ENCODE assay signal across 13 cellular contexts in the genomic region with DNA sequence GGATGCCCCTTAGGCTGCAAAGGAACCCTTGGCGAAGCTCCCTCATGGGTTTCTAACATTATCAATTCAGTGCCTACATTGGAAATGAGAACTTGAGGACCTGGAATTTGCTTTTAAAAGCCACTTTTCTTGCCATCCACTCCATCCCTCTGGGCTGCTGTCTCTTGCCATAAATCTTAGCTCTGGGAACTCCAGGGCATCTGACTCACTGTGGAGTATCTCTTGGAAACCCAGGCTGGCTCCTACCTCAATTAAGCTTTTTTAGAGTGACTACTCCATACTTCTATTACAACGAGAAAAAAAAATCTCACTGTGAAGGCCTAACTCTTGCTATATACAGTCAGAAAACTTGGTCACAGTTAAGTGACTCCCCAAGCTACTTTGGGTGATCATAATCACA.
"Had no signal": no experiment of that assay in that cellular context is flagged by ENCODE, and none has a peak within 500 bp of the region (broad histone marks: within the 10 kb centered on the region; RNA-seq: fewer than 3 reads in every experiment).

No MANE protein-coding gene starts in this region.

- H3K27ac ChIP-seq: colonic mucosa, esophagus squamous epithelium, gastrocnemius medialis, pancreas, upper lobe of left lung had no signal

- H3K4me3 ChIP-seq: colonic mucosa, esophagus squamous epithelium, gastrocnemius medialis, pancreas, upper lobe of left lung had no signal

- DNase-seq: activated CD4-positive, alpha-beta T cell treated with anti-CD3 and anti-CD28 coated beads for 4 hours; activated CD8-positive, alpha-beta memory T cell treated with anti-CD3 and anti-CD28 coated beads, Interleukin-2, amount 50 U/mL, for 48 hours; activated CD8-positive, alpha-beta T cell treated with anti-CD3 and anti-CD28 coated beads, Interleukin-2, amount 10 ng/mL, durations not matched to agents 7 days and 5 days; activated naive CD4-positive, alpha-beta T cell treated with anti-CD3 and anti-CD28 coated beads for 36 hours; caudate nucleus; colonic mucosa; esophagus squamous epithelium; gastrocnemius medialis; pancreas; stimulated activated CD4-positive, alpha-beta T cell treated with anti-CD3 and anti-CD28 coated beads, Interleukin-4, amount 100 ng/mL, for 1 hour; stimulated activated CD8-positive, alpha-beta memory T cell treated with anti-CD3 and anti-CD28 coated beads, Interleukin-4, amount 100 ng/mL, for 48 hours; stimulated activated naive CD8-positive, alpha-beta T cell treated with anti-CD3 and anti-CD28 coated beads, Interleukin-15, Interleukin-2, amounts not matched to agents 100 U/mL and 50 U/mL, for 24 hours; upper lobe of left lung had no signal

- H3K9me3 ChIP-seq: colonic mucosa, esophagus squamous epithelium, gastrocnemius medialis, pancreas, upper lobe of left lung had no signal

- ATAC-seq: activated CD8-positive, alpha-beta T cell treated with anti-CD3 and anti-CD28 coated beads, Interleukin-2, amount 10 ng/mL, durations not matched to agents 7 days and 5 days; gastrocnemius medialis; pancreas; stimulated activated naive CD8-positive, alpha-beta T cell treated with anti-CD3 and anti-CD28 coated beads, Interleukin-15, Interleukin-2, amounts not matched to agents 100 U/mL and 50 U/mL, for 24 hours had no signal

- H3K4me1 ChIP-seq: colonic mucosa, esophagus squamous epithelium, gastrocnemius medialis, pancreas, upper lobe of left lung had no signal

- H3K36me3 ChIP-seq: colonic mucosa, esophagus squamous epithelium, gastrocnemius medialis, pancreas, upper lobe of left lung had no signal

- H3K27me3 ChIP-seq: colonic mucosa, esophagus squamous epithelium, gastrocnemius medialis, pancreas, upper lobe of left lung had no signal
